Comparison of ENCODE assay signal across 26 cellular contexts in genomic region chr11:114151631-114152030, GRCh38.
DNase-seq lines count a peak whose midpoint lies in the region; ATAC-seq, FAIRE-seq and TF ChIP-seq lines count a peak whose summit lies in the region.
"Had no signal": no experiment of that assay in that cellular context is flagged by ENCODE, and none has a peak within 500 bp of the region (broad histone marks: within the 10 kb centered on the region; RNA-seq: fewer than 3 reads in every experiment).

No MANE protein-coding gene starts in this region.

- H3K9me3 Mint-ChIP-seq in natural killer cell (no peaks in the 10 kb centered on the region), endothelial cell (ENCODE audit: unreplicated experiment) (peaks cover 4% of the 10 kb centered on the region)
- no peaks in the 10 kb centered on the region for H3K9me3 Mint-ChIP-seq in natural killer cell treated with Interleukin-12 subunit alpha and Interleukin-12 subunit beta and Interleukin-15 and Interleukin-18, amount 100 ng/mL, for 72 hours
- H3K9me3 Mint-ChIP-seq: activated naive CD4-positive, alpha-beta T cell treated with anti-CD3 and anti-CD28 coated beads, Interleukin-2, amount 10 ng/mL, durations not matched to agents 7 days and 5 days; activated T-cell treated with anti-CD3 and anti-CD28 coated beads, Interleukin-2, amount 50 U/mL, for 4 hours; memory B cell; naive B cell; type B pancreatic cell had no signal

- no peak overlapping the region for H3K9ac ChIP-seq in stomach smooth muscle (ENCODE audit: low read length in 2 of 2)
- H3K9ac ChIP-seq: BLaER1 treated with 17β-estradiol and CSF1 and Interleukin-3, amounts not matched to agents 10 nM and 100 nM; GM23248 had no signal

- intact Hi-C loops in natural killer cell (cut with micrococcal nuclease) (no loop called here), lower lobe of right lung (cut with DNase I) (no loop called here)

- H3K27ac ChIP-seq in lower lobe of right lung (peak overlapping the region; percentile 81), stomach smooth muscle (ENCODE audit: low read length) (peak overlapping the region; percentile 31), small intestine (ENCODE audit: low read depth in 1 of 2, low read length in 1 of 2) (peak overlapping the region in 1 of 2 donors; percentile 1)
- H3K27ac ChIP-seq: BLaER1 treated with 17β-estradiol and CSF1 and Interleukin-3, amounts not matched to agents 10 nM and 100 nM; GM23248; SJCRH30 had no signal

- TF ChIP-seq CTCF in natural killer cell (IDR thresholded peaks at IDR 0.05): no peak
- TF ChIP-seq CTCF in lower lobe of right lung (IDR thresholded peaks at IDR 0.05): no peak
- no peak for TF ChIP-seq CTCF in endothelial cell (IDR thresholded peaks at IDR 0.05; ENCODE audit: unreplicated experiment)

- H3K9me3 ChIP-seq in lower lobe of right lung: no peaks in the 10 kb centered on the region
- H3K9me3 ChIP-seq in stomach smooth muscle (ENCODE audit: control insufficient read depth in 2 of 2, low read length in 2 of 2): no peaks in the 10 kb centered on the region
- H3K9me3 ChIP-seq in small intestine (ENCODE audit: control insufficient read depth, low read depth): no peaks in the 10 kb centered on the region
- H3K9me3 ChIP-seq: BLaER1 treated with 17β-estradiol and CSF1 and Interleukin-3, amounts not matched to agents 10 nM and 100 nM; SJCRH30 had no signal

- no peaks in the 10 kb centered on the region for H3K27me3 ChIP-seq in lower lobe of right lung (ENCODE audit: low read depth)
- no peaks in the 10 kb centered on the region for H3K27me3 ChIP-seq in stomach smooth muscle (ENCODE audit: control insufficient read depth in 1 of 2, insufficient read depth in 2 of 2, low read length in 2 of 2)
- no peaks in the 10 kb centered on the region for H3K27me3 ChIP-seq in small intestine (ENCODE audit: control insufficient read depth in 2 of 2, insufficient read depth in 2 of 2, low read length in 2 of 2)
- H3K27me3 ChIP-seq: SJCRH30 had no signal

- H3K27ac Mint-ChIP-seq in natural killer cell: peak overlapping the region; percentile 59 to 85
- peak overlapping the region in 1 of 2 donors; percentile 5 for H3K27ac Mint-ChIP-seq in natural killer cell treated with Interleukin-12 subunit alpha and Interleukin-12 subunit beta and Interleukin-15 and Interleukin-18, amount 100 ng/mL, for 72 hours
- no peak overlapping the region for H3K27ac Mint-ChIP-seq in endothelial cell (ENCODE audit: unreplicated experiment)
- H3K27ac Mint-ChIP-seq: activated naive CD4-positive, alpha-beta T cell treated with anti-CD3 and anti-CD28 coated beads, Interleukin-2, amount 10 ng/mL, durations not matched to agents 7 days and 5 days; memory B cell; type B pancreatic cell had no signal

- DNase-seq in natural killer cell: no peak
- DNase-seq in natural killer cell treated with Interleukin-12 subunit alpha and Interleukin-12 subunit beta and Interleukin-15 and Interleukin-18, amount 100 ng/mL, for 72 hours (ENCODE audit: low spot score): no peak
- DNase-seq in lower lobe of right lung: no peak
- no peak for DNase-seq in endothelial cell (ENCODE audit: low spot score)
- no peak for DNase-seq in GF-D8 (lab: John Stamatoyannopoulos, UW)
- no peak for DNase-seq in small intestine
- no peak for DNase-seq in NCI-H1092 (lab: John Stamatoyannopoulos, UW)
- DNase-seq: activated CD8-positive, alpha-beta memory T cell treated with anti-CD3 and anti-CD28 coated beads for 24 hours; activated naive CD4-positive, alpha-beta T cell treated with anti-CD3 and anti-CD28 coated beads, Interleukin-2, amount 10 ng/mL, durations not matched to agents 7 days and 5 days; activated T-cell treated with anti-CD3 and anti-CD28 coated beads, Interleukin-2, amount 50 U/mL, for 4 hours; cerebellar nuclear complex; effector CD4-positive, alpha-beta T cell; erythroblast; GM23248; naive B cell; NCI-H1092 treated with DMSO at 0.1 percent for 48 hours; NCI-H2029 treated with DMSO at 0.1 percent for 48 hours; NCI-H446; SJCRH30; T-helper 1 cell had no signal

- ATAC-seq in natural killer cell: no peak
- no peak for ATAC-seq in natural killer cell treated with Interleukin-12 subunit alpha and Interleukin-12 subunit beta and Interleukin-15 and Interleukin-18, amount 100 ng/mL, for 72 hours
- ATAC-seq in lower lobe of right lung: no peak
- ATAC-seq: activated T-cell treated with anti-CD3 and anti-CD28 coated beads, Interleukin-2, amount 50 U/mL, for 4 hours had no signal

- H3K36me3 Mint-ChIP-seq in natural killer cell (no peaks in the 10 kb centered on the region), endothelial cell (ENCODE audit: low read depth, unreplicated experiment) (no peaks in the 10 kb centered on the region)
- H3K36me3 Mint-ChIP-seq in natural killer cell treated with Interleukin-12 subunit alpha and Interleukin-12 subunit beta and Interleukin-15 and Interleukin-18, amount 100 ng/mL, for 72 hours: no peaks in the 10 kb centered on the region
- H3K36me3 Mint-ChIP-seq: memory B cell, naive B cell, type B pancreatic cell had no signal

- peaks cover 92% of the 10 kb centered on the region for H3K4me1 ChIP-seq in lower lobe of right lung
- peaks cover 66% of the 10 kb centered on the region for H3K4me1 ChIP-seq in stomach smooth muscle (ENCODE audit: control insufficient read depth, insufficient read depth, low read length)
- H3K4me1 ChIP-seq in small intestine (ENCODE audit: control insufficient read depth in 2 of 2, insufficient read depth in 1 of 2, low read depth in 1 of 2, low read length in 1 of 2): peaks cover 11 to 28% of the 10 kb centered on the region in 2 donors
- H3K4me1 ChIP-seq: SJCRH30 had no signal

- WGBS in small intestine, 3 donors: 95 to 100% (median 97%) methylated on average over 2 of the region's 2 CpGs

- FAIRE-seq in small intestine (lab: Jason Lieb, UNC): no peak
- FAIRE-seq: frontal cortex, keratinocyte had no signal

- H3K4me3 ChIP-seq in lower lobe of right lung: no peak overlapping the region
- H3K4me3 ChIP-seq in stomach smooth muscle (ENCODE audit: low read length in 2 of 2): no peak overlapping the region
- no peak overlapping the region for H3K4me3 ChIP-seq in small intestine (ENCODE audit: low read depth in 1 of 2, low read length in 2 of 2)
- H3K4me3 ChIP-seq: BLaER1 treated with 17β-estradiol and CSF1 and Interleukin-3, amounts not matched to agents 10 nM and 100 nM; GM23248; SJCRH30 had no signal

- peaks cover 95 to 100% of the 10 kb centered on the region in 2 donors for H3K4me1 Mint-ChIP-seq in natural killer cell
- H3K4me1 Mint-ChIP-seq in natural killer cell treated with Interleukin-12 subunit alpha and Interleukin-12 subunit beta and Interleukin-15 and Interleukin-18, amount 100 ng/mL, for 72 hours (ENCODE audit: low read depth in 2 of 2): peaks cover 54 to 76% of the 10 kb centered on the region in 2 donors
- no peaks in the 10 kb centered on the region for H3K4me1 Mint-ChIP-seq in endothelial cell (ENCODE audit: unreplicated experiment)

- H3K4me3 Mint-ChIP-seq in natural killer cell (peak overlapping the region; percentile 28), endothelial cell (ENCODE audit: unreplicated experiment) (no peak overlapping the region)
- H3K4me3 Mint-ChIP-seq in natural killer cell treated with Interleukin-12 subunit alpha and Interleukin-12 subunit beta and Interleukin-15 and Interleukin-18, amount 100 ng/mL, for 72 hours: no peak overlapping the region
- H3K4me3 Mint-ChIP-seq: activated naive CD4-positive, alpha-beta T cell treated with anti-CD3 and anti-CD28 coated beads, Interleukin-2, amount 10 ng/mL, durations not matched to agents 7 days and 5 days; activated T-cell treated with anti-CD3 and anti-CD28 coated beads, Interleukin-2, amount 50 U/mL, for 4 hours; memory B cell; type B pancreatic cell had no signal

- peaks cover 13% of the 10 kb centered on the region for H3K36me3 ChIP-seq in lower lobe of right lung
- H3K36me3 ChIP-seq in stomach smooth muscle (ENCODE audit: control insufficient read depth in 2 of 2, insufficient read depth in 2 of 2, low read length in 2 of 2): peaks cover 0 to 6% of the 10 kb centered on the region in 2 donors
- no peaks in the 10 kb centered on the region for H3K36me3 ChIP-seq in small intestine (ENCODE audit: control insufficient read depth in 2 of 2, insufficient read depth in 2 of 2, low read length in 2 of 2)
- H3K36me3 ChIP-seq: BLaER1 treated with 17β-estradiol and CSF1 and Interleukin-3, amounts not matched to agents 10 nM and 100 nM; SJCRH30 had no signal

- no peaks in the 10 kb centered on the region for H3K27me3 Mint-ChIP-seq in natural killer cell (ENCODE audit: low read depth in 2 of 2)
- H3K27me3 Mint-ChIP-seq in natural killer cell treated with Interleukin-12 subunit alpha and Interleukin-12 subunit beta and Interleukin-15 and Interleukin-18, amount 100 ng/mL, for 72 hours: no peaks in the 10 kb centered on the region
- peaks cover 3% of the 10 kb centered on the region for H3K27me3 Mint-ChIP-seq in endothelial cell (ENCODE audit: unreplicated experiment)
- H3K27me3 Mint-ChIP-seq: memory B cell, naive B cell had no signal
